ENCODE assay signal across 12 cellular contexts in genomic region chr1:161191971-161192370, GRCh38. TPM values are rescaled to one million over a fixed set of nuclear protein-coding genes. Genes with fewer than 3 reads are reported as not detected.
DNase-seq lines count a peak whose midpoint lies in the region; ATAC-seq, FAIRE-seq and TF ChIP-seq lines count a peak whose summit lies in the region.
"Had no signal": no experiment of that assay in that cellular context is flagged by ENCODE, and none has a peak within 500 bp of the region (broad histone marks: within the 10 kb centered on the region; RNA-seq: fewer than 3 reads in every experiment).

No MANE protein-coding gene starts in this region.

- no peaks in the 10 kb centered on the region for H3K9me2 ChIP-seq in Loucy (replicated peaks; ENCODE audit: low read depth, low read length)

- H4K20me1 ChIP-seq in Loucy (ENCODE audit: insufficient read depth, low read length, poor library complexity, severe bottlenecking) (no peaks in the 10 kb centered on the region), GM12878 (ENCODE audit: control insufficient read depth, insufficient read depth) (no peaks in the 10 kb centered on the region), osteoblast (ENCODE audit: insufficient read depth, low read length) (no peaks in the 10 kb centered on the region)

- H3K9me3 ChIP-seq in Loucy (ENCODE audit: insufficient read depth, low read depth, low read length): no peaks in the 10 kb centered on the region
- H3K9me3 ChIP-seq in GM12878 (replicated peaks; ENCODE audit: control insufficient read depth, insufficient read depth, low read length): no peaks in the 10 kb centered on the region
- H3K9me3 ChIP-seq in osteoblast (ENCODE audit: low read depth, low read length): no peaks in the 10 kb centered on the region
- H3K9me3 ChIP-seq: colonic mucosa, tibial artery had no signal

- no peak for TF ChIP-seq POLR2A in GM12878 (IDR thresholded peaks at IDR 0.05; ENCODE audit: low read depth, low read length)

- WGBS in GM12878 (ENCODE audit: insufficient coverage, insufficient replicate concordance, low lambda C conversion rate, missing lambda C conversion rate): 27% methylated on average over 8 of the region's 8 CpGs

- H3K27me3 ChIP-seq in Loucy (ENCODE audit: insufficient read depth, low read length, poor library complexity, severe bottlenecking): no peaks in the 10 kb centered on the region
- H3K27me3 ChIP-seq in GM12878 (replicated peaks in 1 of 2; ENCODE audit: control insufficient read depth in 2 of 2, insufficient read depth in 2 of 2, low read length in 1 of 2): no peaks in the 10 kb centered on the region
- H3K27me3 ChIP-seq in osteoblast (ENCODE audit: insufficient read depth, low read length): no peaks in the 10 kb centered on the region
- H3K27me3 ChIP-seq: colonic mucosa had no signal

- H3K4me3 ChIP-seq in Loucy (ENCODE audit: low read length, poor library complexity, severe bottlenecking): no peak overlapping the region
- no peak overlapping the region for H3K4me3 ChIP-seq in GM12878
- H3K4me3 ChIP-seq in osteoblast (ENCODE audit: insufficient read depth, low read length): no peak overlapping the region
- H3K4me3 ChIP-seq: colonic mucosa, lung, skin epidermis, tibial artery had no signal

- H3K4me2 ChIP-seq in Loucy (ENCODE audit: low read depth, low read length, poor library complexity, severe bottlenecking) (no peak overlapping the region), GM12878 (ENCODE audit: control insufficient read depth, insufficient read depth) (no peak overlapping the region), osteoblast (ENCODE audit: insufficient read depth, low read length) (no peak overlapping the region)

- POLR2A ChIA-PET in GM12878 (lab: Charles Lee): interaction anchor here (0.7 to 1.7 kb wide), 4 partner anchors 9 to 33 kb away, joined by 3 to 9 read pairs (median 4); partner anchors contain the start of gene NDUFS2

- BruUV-seq in GM12878 (replicated peaks; lab: Mats Ljungman, UMichigan): no TSS peak

- H3K9ac ChIP-seq in Loucy (ENCODE audit: low read depth, low read length, poor library complexity, severe bottlenecking) (peak overlapping the region; percentile 23), GM12878 (ENCODE audit: control insufficient read depth, insufficient read depth, low read length) (no peak overlapping the region)

- no peak for TF ChIP-seq EP300 in GM12878 (IDR thresholded peaks at IDR 0.05; ENCODE audit: borderline replicate concordance in 1 of 2, control insufficient read depth in 1 of 2, low read depth in 2 of 2, low read length in 2 of 2)

- SMC1A ChIA-PET in GM12878 (lab: Charles Lee; ENCODE audit: uncharacterized antibody, unreplicated experiment): interaction anchor here (0.9 to 5.3 kb wide), 13 partner anchors 10 to 547 kb away, joined by 3 to 55 read pairs (median 6); partner anchors contain the start of genes NDUFS2, PPOX and TOMM40L

- no peak for FAIRE-seq in GM12878 (lab: Jason Lieb, UNC)

- no peak for ATAC-seq in GM12878

- H3K27ac ChIP-seq in GM12878 (ENCODE audit: control insufficient read depth, insufficient read depth) (no peak overlapping the region), osteoblast (ENCODE audit: low read depth, low read length) (peak overlapping the region; percentile 13)
- H3K27ac ChIP-seq: colonic mucosa, tibial artery had no signal

- H2AFZ ChIP-seq in Loucy (ENCODE audit: low read length): 0 out of 2 replicates have a peak overlapping the region, but pooled peaks have one; percentile 36
- H2AFZ ChIP-seq in GM12878 (ENCODE audit: control insufficient read depth, low read depth, low read length): peak overlapping the region; percentile 82; the same call in 1 of the 2 replicates
- no peak overlapping the region for H2AFZ ChIP-seq in osteoblast (ENCODE audit: low read length)

- RAD21 ChIA-PET in GM12878 (lab: Charles Lee; ENCODE audit: unreplicated experiment): interaction anchor here (1.4 to 7.2 kb wide), 8 partner anchors 11 to 190 kb away, joined by 4 to 55 read pairs (median 5); partner anchors contain the start of genes APOA2, B4GALT3, PPOX and TOMM40L

- H3K36me3 ChIP-seq in Loucy (ENCODE audit: insufficient read depth, low read length) (no peaks in the 10 kb centered on the region), GM12878 (ENCODE audit: control insufficient read depth in 2 of 2, insufficient read depth in 2 of 2, low read length in 1 of 2) (no peaks in the 10 kb centered on the region), osteoblast (ENCODE audit: insufficient read depth, low read length) (peaks cover 17% of the 10 kb centered on the region)
- H3K36me3 ChIP-seq: colonic mucosa had no signal

- in situ Hi-C loops in GM12878 (cut with MboI): loop anchor here (10.0 kb wide), 1 partner anchor 553 kb away; the partner anchor contains the start of gene DUSP12

- H3K4me1 ChIP-seq in Loucy (ENCODE audit: insufficient read depth, low read length, poor library complexity, severe bottlenecking) (peaks cover 1% of the 10 kb centered on the region), GM12878 (ENCODE audit: control insufficient read depth, insufficient read depth, low read length) (peaks cover 27% of the 10 kb centered on the region), osteoblast (ENCODE audit: insufficient read depth, low read length) (peaks cover 9% of the 10 kb centered on the region)
- H3K4me1 ChIP-seq: colonic mucosa had no signal

- DNase-seq in GM12878 (ENCODE audit: low read depth, low spot score): no peak
- no peak for DNase-seq in osteoblast (ENCODE audit: insufficient read length, low spot score, missing footprints)
- DNase-seq in DMS 273 treated with DMSO at 0.1 percent for 48 hours (lab: John Stamatoyannopoulos, UW): no peak
- no peak for DNase-seq in superior temporal gyrus (ENCODE audit: extremely low spot score)
- no peak for DNase-seq in NCI-H446 treated with DMSO at 0.1 percent for 48 hours (lab: John Stamatoyannopoulos, UW)

- CTCF ChIA-PET in GM12878 (lab: Yijun Ruan, JAX): interaction anchor here (0.8 to 7.0 kb wide), 21 partner anchors 10 to 550 kb away, joined by 3 to 164 read pairs (median 7); partner anchors contain the start of genes APOA2, CFAP126, NDUFS2 and PPOX

- no peaks in the 10 kb centered on the region for H3F3A ChIP-seq in Loucy (ENCODE audit: low read depth)

- TF ChIP-seq CTCF in Loucy (conservative IDR thresholded peaks at IDR 0.05; ENCODE audit: low read length) (no peak), GM12878 (IDR thresholded peaks at IDR 0.05 in 2 of 3, conservative IDR thresholded peaks at IDR 0.05 in 1 of 3; ENCODE audit: control insufficient read depth in 2 of 3, extremely low read depth in 1 of 3, insufficient read depth in 1 of 3, low read depth in 3 of 3, low read length in 3 of 3) (no peak), osteoblast (IDR thresholded peaks at IDR 0.05; ENCODE audit: extremely low read depth, low read depth, low read length) (no peak)

- intact Hi-C loops in GM12878 (cut with micrococcal nuclease; ENCODE audit: unreplicated experiment): loop anchor here (1.0 kb wide), 3 partner anchors 33 to 190 kb away; no protein-coding TSS in a partner anchor

- H3K79me2 ChIP-seq in Loucy (ENCODE audit: insufficient read depth, low read length) (no peaks in the 10 kb centered on the region), GM12878 (ENCODE audit: control insufficient read depth, insufficient read depth, low read length) (no peaks in the 10 kb centered on the region), osteoblast (ENCODE audit: insufficient read depth, low read length) (peaks cover 7% of the 10 kb centered on the region)

- TF ChIP-seq RAD21 in GM12878 (IDR thresholded peaks at IDR 0.05; ENCODE audit: insufficient read depth, low read depth, low read length): no peak

RNA-seq across cellular contexts. Expression of gene ADAMTS4, which starts 6.9 kb away (rescaled TPM):
- 0.05 and 0.10 TPM in 2 replicates for total RNA-seq in GM12878 (2013; cell fraction: nucleolus; rRNA removed)
- 0.06 and 0.11 TPM in 2 replicates for total RNA-seq in GM12878 (2014; rRNA removed)
- 0.04 and 0.05 TPM in 2 replicates for total RNA-seq in GM12878 (2014; rRNA removed; fragmentation: Illumina TruSeq; extraction: Trizol)
- 0.05 and 0.13 TPM in 2 replicates for total RNA-seq in GM12878 (2021)
- polyA plus RNA-seq in GM12878 (2011; ENCODE audit: low read depth): 0.04 TPM
- polyA plus RNA-seq in GM12878 (2011; rRNA removed): 0.05 and 0.09 TPM in 2 replicates
- polyA plus RNA-seq in GM12878 (2011; cell fraction: cytosol; rRNA removed): 0.03 TPM in 2 replicates
- polyA plus RNA-seq in GM12878 (2011; cell fraction: nucleus; rRNA removed): 0.06 and 0.07 TPM in 2 replicates
- 0.05 and 0.08 TPM in 2 replicates for polyA plus RNA-seq in GM12878 (2012)
- polyA plus RNA-seq in GM12878 (2014; fragmentation: Illumina TruSeq; extraction: Trizol): 0.01 and 0.02 TPM in 2 replicates
- under 1 TPM in 1 of 2 experiments, not detected in 1; 0.07 TPM for polyA plus RNA-seq in GM12878 (2014; fragmentation: Nextera tagmentation; extraction: Ambion mirVana)
- polyA plus RNA-seq in GM12878 (2014; rRNA removed): 0.05 and 0.06 TPM in 2 replicates
- under 1 TPM in 1 of 2 experiments, not detected in 1; 0.03 TPM for polyA plus RNA-seq in GM12878 (2016; fragmentation: Nextera tagmentation; extraction: Ambion mirVana)
- polyA minus RNA-seq in GM12878 (2011; rRNA and poly(A)+ RNA removed): 0.15 and 0.29 TPM in 2 replicates
- 0.13 and 0.21 TPM in 2 replicates for polyA minus RNA-seq in GM12878 (2011; cell fraction: cytosol; rRNA and poly(A)+ RNA removed)
- polyA minus RNA-seq in GM12878 (2011; cell fraction: nucleus; rRNA and poly(A)+ RNA removed): 0.36 and 0.67 TPM in 2 replicates
- total RNA-seq in osteoblast: 1.4 and 3.5 TPM in 2 replicates
- polyA plus RNA-seq: IgD-negative memory B cell had no signal

RNA-seq across cellular contexts. Expression of gene NDUFS2, which starts 10.2 kb away (rescaled TPM):
- total RNA-seq in GM12878 (2013; cell fraction: nucleolus; rRNA removed): 61.8 and 68.8 TPM in 2 replicates
- total RNA-seq in GM12878 (2014; rRNA removed) (160 and 182 TPM in 2 replicates), GM12878 (2014; rRNA removed; fragmentation: Illumina TruSeq; extraction: Trizol) (135 and 136 TPM in 2 replicates), GM12878 (2021) (78.7 and 79.9 TPM in 2 replicates), osteoblast (103 and 130 TPM in 2 replicates)
- 73.6 TPM for polyA plus RNA-seq in GM12878 (2011; ENCODE audit: low read depth)
- polyA plus RNA-seq in GM12878 (2011; rRNA removed) (154 and 186 TPM in 2 replicates), GM12878 (2014; fragmentation: Illumina TruSeq; extraction: Trizol) (135 and 147 TPM in 2 replicates), GM12878 (2014; fragmentation: Nextera tagmentation; extraction: Ambion mirVana) (10 to 100 TPM; 66.5 to 93.9 TPM), GM12878 (2014; rRNA removed) (186 and 190 TPM in 2 replicates), GM12878 (2016; fragmentation: Nextera tagmentation; extraction: Ambion mirVana) (100 to 1,000 TPM; 203 to 215 TPM)
- 161 and 199 TPM in 2 replicates for polyA plus RNA-seq in GM12878 (2011; cell fraction: cytosol; rRNA removed)
- 138 and 144 TPM in 2 replicates for polyA plus RNA-seq in GM12878 (2011; cell fraction: nucleus; rRNA removed)
- polyA plus RNA-seq in GM12878 (2012): 106 and 107 TPM in 2 replicates
- 145 and 211 TPM in 2 replicates for polyA minus RNA-seq in GM12878 (2011; rRNA and poly(A)+ RNA removed)
- 48.6 and 58.0 TPM in 2 replicates for polyA minus RNA-seq in GM12878 (2011; cell fraction: cytosol; rRNA and poly(A)+ RNA removed)
- polyA minus RNA-seq in GM12878 (2011; cell fraction: nucleus; rRNA and poly(A)+ RNA removed): 58.3 and 81.3 TPM in 2 replicates

RNA-seq across cellular contexts. Expression of gene B4GALT3, which starts 14.7 kb away (rescaled TPM):
- 25.3 and 32.1 TPM in 2 replicates for total RNA-seq in GM12878 (2013; cell fraction: nucleolus; rRNA removed)
- 44.7 and 48.4 TPM in 2 replicates for total RNA-seq in GM12878 (2014; rRNA removed)
- total RNA-seq in GM12878 (2014; rRNA removed; fragmentation: Illumina TruSeq; extraction: Trizol): 27.7 and 30.1 TPM in 2 replicates
- total RNA-seq in GM12878 (2021): 36.5 and 40.2 TPM in 2 replicates
- polyA plus RNA-seq in GM12878 (2011; ENCODE audit: low read depth): 47.6 TPM
- 13.4 and 28.8 TPM in 2 replicates for polyA plus RNA-seq in GM12878 (2011; rRNA removed)
- polyA plus RNA-seq in GM12878 (2011; cell fraction: cytosol; rRNA removed): 42.8 and 45.3 TPM in 2 replicates
- polyA plus RNA-seq in GM12878 (2011; cell fraction: nucleus; rRNA removed): 73.8 and 89.0 TPM in 2 replicates
- 45.0 and 48.5 TPM in 2 replicates for polyA plus RNA-seq in GM12878 (2012)
- polyA plus RNA-seq in GM12878 (2014; fragmentation: Illumina TruSeq; extraction: Trizol): 31.5 and 45.1 TPM in 2 replicates
- 10 to 100 TPM; 27.1 to 39.7 TPM for polyA plus RNA-seq in GM12878 (2014; fragmentation: Nextera tagmentation; extraction: Ambion mirVana)
- 57.6 and 62.3 TPM in 2 replicates for polyA plus RNA-seq in GM12878 (2014; rRNA removed)
- polyA plus RNA-seq in GM12878 (2016; fragmentation: Nextera tagmentation; extraction: Ambion mirVana): 10 to 100 TPM; 45.8 to 58.9 TPM
- 17.6 and 20.0 TPM in 2 replicates for polyA minus RNA-seq in GM12878 (2011; rRNA and poly(A)+ RNA removed)
- polyA minus RNA-seq in GM12878 (2011; cell fraction: cytosol; rRNA and poly(A)+ RNA removed): 14.8 and 17.2 TPM in 2 replicates
- 19.0 and 24.4 TPM in 2 replicates for polyA minus RNA-seq in GM12878 (2011; cell fraction: nucleus; rRNA and poly(A)+ RNA removed)
- total RNA-seq in osteoblast: 18.5 and 18.9 TPM in 2 replicates

RNA-seq across cellular contexts. Expression of gene FCER1G, which starts 23.1 kb away (rescaled TPM):
- not detected in 2 replicates for total RNA-seq in GM12878 (2013; cell fraction: nucleolus; rRNA removed)
- total RNA-seq in GM12878 (2014; rRNA removed) (0.45 TPM in 1 of 2 replicates, not detected in the other), GM12878 (2014; rRNA removed; fragmentation: Illumina TruSeq; extraction: Trizol) (0.40 and 0.92 TPM in 2 replicates), GM12878 (2021) (0.56 and 1.2 TPM in 2 replicates), osteoblast (0.29 and 0.72 TPM in 2 replicates)
- 3.2 TPM for polyA plus RNA-seq in GM12878 (2011; ENCODE audit: low read depth)
- polyA plus RNA-seq in GM12878 (2011; rRNA removed) (1.1 and 1.4 TPM in 2 replicates), GM12878 (2014; fragmentation: Illumina TruSeq; extraction: Trizol) (1.5 and 1.6 TPM in 2 replicates), GM12878 (2014; fragmentation: Nextera tagmentation; extraction: Ambion mirVana) (1 to 10 TPM; 1.1 to 1.3 TPM), GM12878 (2014; rRNA removed) (0.88 and 1.9 TPM in 2 replicates), GM12878 (2016; fragmentation: Nextera tagmentation; extraction: Ambion mirVana) (under 1 TPM; 0.48 to 0.71 TPM)
- 1.1 and 1.2 TPM in 2 replicates for polyA plus RNA-seq in GM12878 (2011; cell fraction: cytosol; rRNA removed)
- 1.3 and 1.5 TPM in 2 replicates for polyA plus RNA-seq in GM12878 (2011; cell fraction: nucleus; rRNA removed)
- 2.5 and 2.9 TPM in 2 replicates for polyA plus RNA-seq in GM12878 (2012)
- polyA minus RNA-seq in GM12878 (2011; rRNA and poly(A)+ RNA removed): 0.66 and 0.93 TPM in 2 replicates
- not detected in 2 replicates for polyA minus RNA-seq in GM12878 (2011; cell fraction: cytosol; rRNA and poly(A)+ RNA removed)
- polyA minus RNA-seq in GM12878 (2011; cell fraction: nucleus; rRNA and poly(A)+ RNA removed): not detected in 2 replicates
- total RNA-seq: G401 had no signal

RNA-seq across cellular contexts. Expression of gene PPOX, which starts 25.7 kb away (rescaled TPM):
- 31.9 and 34.9 TPM in 2 replicates for total RNA-seq in GM12878 (2013; cell fraction: nucleolus; rRNA removed)
- total RNA-seq in GM12878 (2014; rRNA removed) (21.1 and 28.1 TPM in 2 replicates), GM12878 (2014; rRNA removed; fragmentation: Illumina TruSeq; extraction: Trizol) (10.9 and 12.5 TPM in 2 replicates), GM12878 (2021) (19.7 and 20.0 TPM in 2 replicates), osteoblast (15.9 and 19.5 TPM in 2 replicates)
- 12.5 TPM for polyA plus RNA-seq in GM12878 (2011; ENCODE audit: low read depth)
- polyA plus RNA-seq in GM12878 (2011; rRNA removed) (12.4 and 20.5 TPM in 2 replicates), GM12878 (2014; fragmentation: Illumina TruSeq; extraction: Trizol) (9.8 and 11.3 TPM in 2 replicates), GM12878 (2014; fragmentation: Nextera tagmentation; extraction: Ambion mirVana) (10 to 100 TPM in 1 of 2 experiments, 1 to 10 TPM in 1; 8.9 to 16.3 TPM), GM12878 (2014; rRNA removed) (20.6 and 21.4 TPM in 2 replicates), GM12878 (2016; fragmentation: Nextera tagmentation; extraction: Ambion mirVana) (10 to 100 TPM; 25.2 to 31.5 TPM)
- polyA plus RNA-seq in GM12878 (2011; cell fraction: cytosol; rRNA removed): 17.9 and 25.4 TPM in 2 replicates
- 80.2 and 100 TPM in 2 replicates for polyA plus RNA-seq in GM12878 (2011; cell fraction: nucleus; rRNA removed)
- polyA plus RNA-seq in GM12878 (2012): 22.1 and 24.6 TPM in 2 replicates
- polyA minus RNA-seq in GM12878 (2011; rRNA and poly(A)+ RNA removed): 10.1 and 17.2 TPM in 2 replicates
- 5.9 and 10.7 TPM in 2 replicates for polyA minus RNA-seq in GM12878 (2011; cell fraction: cytosol; rRNA and poly(A)+ RNA removed)
- 18.3 and 23.5 TPM in 2 replicates for polyA minus RNA-seq in GM12878 (2011; cell fraction: nucleus; rRNA and poly(A)+ RNA removed)
